Comparison of ENCODE assay signal across 1 cellular context in genomic region chr2:237208373-237209045, GRCh38.
TF ChIP-seq lines count a peak whose summit lies in the region.

No MANE protein-coding gene starts in this region.

TF ChIP-seq in GM23338, 12 proteins besides CTCF, POLR2A, EP300 and RAD21 (continued from another document):
- TF ChIP-seq REST (IDR thresholded peaks at IDR 0.05; ENCODE audit: unreplicated experiment) (no peak), NANOG (IDR thresholded peaks at IDR 0.05; ENCODE audit: borderline replicate concordance) (no peak), ZNF331 (CRISPR knock-in tag; IDR thresholded peaks at IDR 0.05; ENCODE audit: low read depth) (no peak)
- TF ChIP-seq, protein P1, sequence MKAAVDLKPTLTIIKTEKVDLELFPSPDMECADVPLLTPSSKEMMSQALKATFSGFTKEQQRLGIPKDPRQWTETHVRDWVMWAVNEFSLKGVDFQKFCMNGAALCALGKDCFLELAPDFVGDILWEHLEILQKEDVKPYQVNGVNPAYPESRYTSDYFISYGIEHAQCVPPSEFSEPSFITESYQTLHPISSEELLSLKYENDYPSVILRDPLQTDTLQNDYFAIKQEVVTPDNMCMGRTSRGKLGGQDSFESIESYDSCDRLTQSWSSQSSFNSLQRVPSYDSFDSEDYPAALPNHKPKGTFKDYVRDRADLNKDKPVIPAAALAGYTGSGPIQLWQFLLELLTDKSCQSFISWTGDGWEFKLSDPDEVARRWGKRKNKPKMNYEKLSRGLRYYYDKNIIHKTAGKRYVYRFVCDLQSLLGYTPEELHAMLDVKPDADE (IDR thresholded peaks at IDR 0.05): no peak
